10 cellular contexts compared by ENCODE assay signal in genomic region chr11:45899086-45899447, GRCh38. TPM values are rescaled to one million over a fixed set of nuclear protein-coding genes. Genes with fewer than 3 reads are reported as not detected.
DNase-seq lines count a peak whose midpoint lies in the region; ATAC-seq, FAIRE-seq and TF ChIP-seq lines count a peak whose summit lies in the region.
"Had no signal": no experiment of that assay in that cellular context is flagged by ENCODE, and none has a peak within 500 bp of the region (broad histone marks: within the 10 kb centered on the region; RNA-seq: fewer than 3 reads in every experiment).

No MANE protein-coding gene starts in this region.

- no peak overlapping the region for H4K5ac ChIP-seq in H1 (ENCODE audit: insufficient read length, low read depth, low read length)

- peaks cover 8% of the 10 kb centered on the region for H3K23me2 ChIP-seq in H1 (ENCODE audit: low read depth, low read length)

- H3K9me3 ChIP-seq in BE2C = no peaks in the 10 kb centered on the region
- no peaks in the 10 kb centered on the region for H3K9me3 ChIP-seq in H1 (ENCODE audit: insufficient read depth in 2 of 2, low read depth in 1 of 2, low read length in 1 of 2)
- H3K9me3 ChIP-seq in pancreas = no peaks in the 10 kb centered on the region

- intact Hi-C loops in pancreas (cut with DNase I) = no loop called here

- H3K9ac ChIP-seq in H1 (replicated peaks in 1 of 4; ENCODE audit: extremely low read depth in 1 of 4, low read depth in 3 of 4, low read length in 3 of 4) = no peak overlapping the region; a peak in 2 of 7 replicates

- H2BK15ac ChIP-seq in H1 (ENCODE audit: low read length) = no peak overlapping the region

- peaks cover 10 to 18% of the 10 kb centered on the region in 2 experiments for H4K20me1 ChIP-seq in H1 (replicated peaks in 1 of 2; ENCODE audit: control insufficient read depth in 1 of 2, insufficient read depth in 2 of 2, low read length in 2 of 2)

- DNase-seq in BE2C (no peak), LNCaP clone FGC (ENCODE audit: low read depth) (no peak), H1 (ENCODE audit: low read depth in 1 of 2, low spot score in 2 of 2) (no peak), pancreas (peak in 1 of 6 donors; percentile 69), cerebellar cortex (ENCODE audit: low spot score) (no peak)

- no peak overlapping the region for H2AFZ ChIP-seq in H1 (ENCODE audit: low read length)

- H3K4ac ChIP-seq in H1 (replicated peaks; ENCODE audit: insufficient read length, low read depth, low read length) = no peak overlapping the region

- TF ChIP-seq CTCF in BE2C (IDR thresholded peaks at IDR 0.05; ENCODE audit: low read depth, low read length) = no peak
- TF ChIP-seq CTCF in LNCaP clone FGC (IDR thresholded peaks at IDR 0.05; ENCODE audit: control insufficient read depth, extremely low read depth, insufficient read depth) = no peak
- no peak for TF ChIP-seq CTCF in H1 (IDR thresholded peaks at IDR 0.05; ENCODE audit: control extremely low read depth in 1 of 3, insufficient read depth in 1 of 3, low read depth in 1 of 3, low read length in 3 of 3)
- TF ChIP-seq CTCF in pancreas (IDR thresholded peaks at IDR 0.05) = no peak

- H3K36me3 ChIP-seq in BE2C (peaks cover 18% of the 10 kb centered on the region), H1 (ENCODE audit: control insufficient read depth in 2 of 4, insufficient read depth in 4 of 4, low read length in 3 of 4) (peaks cover 4 to 15% (median 9%) of the 10 kb centered on the region in 4 experiments; a peak in 6 of 8 replicates), pancreas (peaks cover 0 to 14% (median 3%) of the 10 kb centered on the region in 3 donors)

- no peak for TF ChIP-seq EP300 in H1 (IDR thresholded peaks at IDR 0.05; ENCODE audit: borderline replicate concordance in 1 of 2, low read depth in 2 of 2, low read length in 2 of 2)

- no peak for ATAC-seq in pancreas
- no peak for ATAC-seq in GM21526 (IDR thresholded peaks at IDR 0.05; ENCODE audit: low FRiP score, unreplicated experiment)
- ATAC-seq in GM19463 (IDR thresholded peaks at IDR 0.05; ENCODE audit: unreplicated experiment) = no peak
- ATAC-seq in GM18870 (IDR thresholded peaks at IDR 0.05; ENCODE audit: unreplicated experiment) = no peak

- H3K4me3 ChIP-seq in BE2C (ENCODE audit: low read depth, low read length) (peak overlapping the region; percentile 42), LNCaP clone FGC (ENCODE audit: low read depth, low read length) (peak overlapping the region; percentile 65), H1 (ENCODE audit: extremely low read depth in 1 of 4, insufficient read depth in 2 of 4, low read depth in 3 of 4, low read length in 4 of 4) (peak overlapping the region; percentile 50 to 66 (median 59); a peak in 5 of 8 replicates), pancreas (peak overlapping the region in 1 of 4 donors; percentile 65)

- no peak overlapping the region for H3K14ac ChIP-seq in H1 (ENCODE audit: insufficient read length)

- no peak overlapping the region for H4K91ac ChIP-seq in H1 (replicated peaks; ENCODE audit: insufficient read length, low read length)

- peak overlapping the region; percentile 74 to 84 for H3K4me2 ChIP-seq in H1 (ENCODE audit: insufficient read depth in 1 of 2, low read depth in 2 of 2, low read length in 2 of 2)

- TF ChIP-seq RAD21 in H1 (IDR thresholded peaks at IDR 0.05 in 1 of 2, conservative IDR thresholded peaks at IDR 0.05 in 1 of 2; ENCODE audit: low read depth in 2 of 2, low read length in 2 of 2) = no peak

- H2AK5ac ChIP-seq in H1 (ENCODE audit: low read depth, low read length) = no peak overlapping the region

- no peak for TF ChIP-seq POLR2A in H1 (IDR thresholded peaks at IDR 0.05; ENCODE audit: control extremely low read depth in 1 of 2, low read depth in 2 of 2, low read length in 2 of 2)

- H3K18ac ChIP-seq in H1 (ENCODE audit: extremely low read depth, low read length) = no peak overlapping the region

- CTCF ChIA-PET in H1 (lab: Charles Lee; ENCODE audit: partially characterized antibody) = interaction anchor here (0.9 to 7.7 kb wide), 11 partner anchors 12 to 113 kb away, joined by 3 to 69 read pairs (median 5); partner anchors contain the start of gene PEX16

- peaks cover 2% of the 10 kb centered on the region for H3K79me1 ChIP-seq in H1 (ENCODE audit: low read depth, low read length)

- FAIRE-seq in H1 (lab: Jason Lieb, UNC) (no peak), pancreas (lab: Jason Lieb, UNC) (no peak)

- H2BK5ac ChIP-seq in H1 (ENCODE audit: low read depth, low read length) = no peak overlapping the region

- WGBS in H1 (ENCODE audit: extremely low coverage in 1 of 2, insufficient coverage in 1 of 2, insufficient read length in 1 of 2, insufficient replicate concordance in 2 of 2, low coverage in 1 of 2, low lambda C conversion rate in 2 of 2, missing lambda C conversion rate in 1 of 2), 2 experiments = 41% methylated on average over 3 of the region's 3 CpGs; no CpG with 5 or more reads in 1 of the 2 experiments
- WGBS in pancreas, 2 donors = 29 to 33% methylated on average over 3 of the region's 3 CpGs

- no peak overlapping the region for H3K56ac ChIP-seq in H1 (replicated peaks; ENCODE audit: insufficient read length, low read depth, low read length)

- no peak overlapping the region for H2BK20ac ChIP-seq in H1 (ENCODE audit: low read length)

- H2BK12ac ChIP-seq in H1 (ENCODE audit: low read depth, low read length) = no peak overlapping the region

- no peak overlapping the region for H3K27ac ChIP-seq in H1 (ENCODE audit: low read depth, low read length)
- H3K27ac ChIP-seq in pancreas = peak overlapping the region in 3 of 4 donors; percentile 82 to 95 (median 93)
- H3K27ac ChIP-seq: HL-60 had no signal

- no peaks in the 10 kb centered on the region for H3K79me2 ChIP-seq in H1 (ENCODE audit: control insufficient read depth in 1 of 2, insufficient read depth in 2 of 2, low read length in 2 of 2)

- no peak overlapping the region for H4K8ac ChIP-seq in H1 (ENCODE audit: extremely low read depth, insufficient read depth, low read length)

- H2BK120ac ChIP-seq in H1 (replicated peaks; ENCODE audit: low read depth, low read length) = no peak overlapping the region

- POLR2A ChIA-PET in H1 (lab: Charles Lee; ENCODE audit: partially characterized antibody) = interaction anchor here (0.8 to 3.8 kb wide), 5 partner anchors 10 to 24 kb away, joined by 3 to 21 read pairs (median 10); partner anchors contain the start of genes LARGE2 and PEX16

- H3K23ac ChIP-seq in H1 (ENCODE audit: insufficient read length) = no peak overlapping the region

- H3K4me1 ChIP-seq in BE2C (peaks cover 27% of the 10 kb centered on the region), H1 (replicated peaks in 1 of 4; ENCODE audit: control insufficient read depth in 3 of 4, insufficient read depth in 4 of 4, low read length in 3 of 4) (peaks cover 0 to 28% (median 19%) of the 10 kb centered on the region in 4 experiments; a peak in 5 of 7 replicates), pancreas (peaks cover 0 to 10% (median 5%) of the 10 kb centered on the region in 3 donors)
- H3K4me1 ChIP-seq: foreskin keratinocyte had no signal

- H3K27me3 ChIP-seq in BE2C = no peaks in the 10 kb centered on the region
- peaks cover 0 to 5% (median 2%) of the 10 kb centered on the region in 4 experiments; a peak in 1 of 7 replicates for H3K27me3 ChIP-seq in H1 (replicated peaks in 1 of 4; ENCODE audit: control insufficient read depth in 3 of 4, extremely low read depth in 1 of 4, insufficient read depth in 3 of 4, low read length in 3 of 4)
- H3K27me3 ChIP-seq in pancreas = no peaks in the 10 kb centered on the region

RNA-seq across cellular contexts. Expression of gene FREY1, which starts 8.0 kb away (rescaled TPM):
- polyA plus RNA-seq in BE2C (2012; ENCODE audit: insufficient read depth, insufficient read length, low read depth) = not detected
- total RNA-seq in H1 (2021; fragmentation: NEBNext Ultra II Directional; extraction: Animal tissue kit (Norgen Biotek cat#: 25700)) = 1.1 TPM in 1 of 2 replicates, not detected in the other
- polyA plus RNA-seq in H1 (2011; rRNA removed) (0.32 and 1.3 TPM in 2 replicates), pancreas (1 to 10 TPM in 1 of 2 donors, under 1 TPM in 1; 0.12 to 1.3 TPM)
- polyA plus RNA-seq in H1 (2011; cell fraction: cytosol; rRNA removed) = not detected
- 1.7 TPM for polyA plus RNA-seq in H1 (2011; cell fraction: nucleus; rRNA removed)
- 0.41 to 0.69 TPM (median 0.44 TPM) in 3 of 4 replicates, not detected in the other for polyA plus RNA-seq in H1 (2012, experiment 1 of 2)
- polyA plus RNA-seq in H1 (2012, experiment 2 of 2) = 0.55 TPM
- polyA plus RNA-seq in H1 (2013, experiment 1 of 2) = 0.24 TPM
- 0.28 TPM for polyA plus RNA-seq in H1 (2013, experiment 2 of 2)
- polyA minus RNA-seq in H1 (2011; rRNA and poly(A)+ RNA removed) = 0.71 and 1.2 TPM in 2 replicates
- polyA minus RNA-seq in H1 (2011; cell fraction: cytosol; rRNA and poly(A)+ RNA removed) = not detected
- 5.4 TPM for polyA minus RNA-seq in H1 (2011; cell fraction: nucleus; rRNA and poly(A)+ RNA removed)
- under 1 TPM in 5 of 6 donors, not detected in 1; 0.28 to 0.66 (median 0.40) TPM for total RNA-seq in pancreas

RNA-seq across cellular contexts. Expression of gene MAPK8IP1, which starts 13.6 kb away (rescaled TPM):
- 165 TPM for polyA plus RNA-seq in BE2C (2012; ENCODE audit: insufficient read depth, insufficient read length, low read depth)
- 40.1 and 41.7 TPM in 2 replicates for total RNA-seq in H1 (2021; fragmentation: NEBNext Ultra II Directional; extraction: Animal tissue kit (Norgen Biotek cat#: 25700))
- polyA plus RNA-seq in H1 (2011; rRNA removed) = 32.4 and 62.2 TPM in 2 replicates
- polyA plus RNA-seq in H1 (2011; cell fraction: cytosol; rRNA removed) = 34.1 TPM
- polyA plus RNA-seq in H1 (2011; cell fraction: nucleus; rRNA removed) = 60.7 TPM
- 22.2 to 33.3 TPM (median 31.5 TPM) in 4 replicates for polyA plus RNA-seq in H1 (2012, experiment 1 of 2)
- 33.0 TPM for polyA plus RNA-seq in H1 (2012, experiment 2 of 2)
- polyA plus RNA-seq in H1 (2013, experiment 1 of 2) = 21.4 TPM
- polyA plus RNA-seq in H1 (2013, experiment 2 of 2) = 18.9 TPM
- 15.4 and 21.4 TPM in 2 replicates for polyA minus RNA-seq in H1 (2011; rRNA and poly(A)+ RNA removed)
- 35.9 TPM for polyA minus RNA-seq in H1 (2011; cell fraction: cytosol; rRNA and poly(A)+ RNA removed)
- polyA minus RNA-seq in H1 (2011; cell fraction: nucleus; rRNA and poly(A)+ RNA removed) = 19.7 TPM
- total RNA-seq in pancreas = 10 to 100 TPM; 21.3 to 49.7 (median 40.6) TPM
- polyA plus RNA-seq in pancreas = 10 to 100 TPM; 22.5 to 31.6 TPM

RNA-seq across cellular contexts. Expression of gene PEX16, which starts 18.6 kb away (rescaled TPM):
- polyA plus RNA-seq in BE2C (2012; ENCODE audit: insufficient read depth, insufficient read length, low read depth) = 66.1 TPM
- 29.2 and 29.4 TPM in 2 replicates for total RNA-seq in H1 (2021; fragmentation: NEBNext Ultra II Directional; extraction: Animal tissue kit (Norgen Biotek cat#: 25700))
- polyA plus RNA-seq in H1 (2011; rRNA removed) (36.0 and 47.2 TPM in 2 replicates), pancreas (10 to 100 TPM; 39.2 to 44.3 TPM)
- 46.3 TPM for polyA plus RNA-seq in H1 (2011; cell fraction: cytosol; rRNA removed)
- polyA plus RNA-seq in H1 (2011; cell fraction: nucleus; rRNA removed) = 68.9 TPM
- polyA plus RNA-seq in H1 (2012, experiment 1 of 2) = 20.7 to 30.4 TPM (median 29.2 TPM) in 4 replicates
- 39.5 TPM for polyA plus RNA-seq in H1 (2012, experiment 2 of 2)
- polyA plus RNA-seq in H1 (2013, experiment 1 of 2) = 19.5 TPM
- polyA plus RNA-seq in H1 (2013, experiment 2 of 2) = 16.5 TPM
- polyA minus RNA-seq in H1 (2011; rRNA and poly(A)+ RNA removed) = 12.2 and 12.5 TPM in 2 replicates
- 22.0 TPM for polyA minus RNA-seq in H1 (2011; cell fraction: cytosol; rRNA and poly(A)+ RNA removed)
- polyA minus RNA-seq in H1 (2011; cell fraction: nucleus; rRNA and poly(A)+ RNA removed) = 28.4 TPM
- 10 to 100 TPM; 18.6 to 26.8 (median 23.6) TPM for total RNA-seq in pancreas

RNA-seq across cellular contexts. Expression of gene LARGE2, which starts 23.4 kb away (rescaled TPM):
- not detected for polyA plus RNA-seq in BE2C (2012; ENCODE audit: insufficient read depth, insufficient read length, low read depth)
- total RNA-seq in H1 (2021; fragmentation: NEBNext Ultra II Directional; extraction: Animal tissue kit (Norgen Biotek cat#: 25700)) = 108 and 111 TPM in 2 replicates
- polyA plus RNA-seq in H1 (2011; rRNA removed) (137 and 234 TPM in 2 replicates), pancreas (10 to 100 TPM; 48.2 to 48.4 TPM)
- 102 TPM for polyA plus RNA-seq in H1 (2011; cell fraction: cytosol; rRNA removed)
- polyA plus RNA-seq in H1 (2011; cell fraction: nucleus; rRNA removed) = 281 TPM
- 84.9 to 132 TPM (median 122 TPM) in 4 replicates for polyA plus RNA-seq in H1 (2012, experiment 1 of 2)
- polyA plus RNA-seq in H1 (2012, experiment 2 of 2) = 163 TPM
- 207 TPM for polyA plus RNA-seq in H1 (2013, experiment 1 of 2)
- polyA plus RNA-seq in H1 (2013, experiment 2 of 2) = 217 TPM
- 42.7 and 52.0 TPM in 2 replicates for polyA minus RNA-seq in H1 (2011; rRNA and poly(A)+ RNA removed)
- polyA minus RNA-seq in H1 (2011; cell fraction: cytosol; rRNA and poly(A)+ RNA removed) = 50.4 TPM
- 42.7 TPM for polyA minus RNA-seq in H1 (2011; cell fraction: nucleus; rRNA and poly(A)+ RNA removed)
- 10 to 100 TPM in 5 of 6 donors, 1 to 10 TPM in 1; 9.0 to 20.4 (median 16.9) TPM for total RNA-seq in pancreas

RNA-seq across cellular contexts. Expression of gene CRY2, which starts 51.8 kb away (rescaled TPM):
- polyA plus RNA-seq in BE2C (2012; ENCODE audit: insufficient read depth, insufficient read length, low read depth) = 12.8 TPM
- total RNA-seq in H1 (2021; fragmentation: NEBNext Ultra II Directional; extraction: Animal tissue kit (Norgen Biotek cat#: 25700)) = 9.4 and 10.9 TPM in 2 replicates
- polyA plus RNA-seq in H1 (2011; rRNA removed) (8.0 and 11.8 TPM in 2 replicates), pancreas (10 to 100 TPM; 16.0 to 28.5 TPM)
- polyA plus RNA-seq in H1 (2011; cell fraction: cytosol; rRNA removed) = 10.0 TPM
- polyA plus RNA-seq in H1 (2011; cell fraction: nucleus; rRNA removed) = 19.9 TPM
- polyA plus RNA-seq in H1 (2012, experiment 1 of 2) = 5.0 to 9.9 TPM (median 8.3 TPM) in 4 replicates
- polyA plus RNA-seq in H1 (2012, experiment 2 of 2) = 7.8 TPM
- 5.3 TPM for polyA plus RNA-seq in H1 (2013, experiment 1 of 2)
- polyA plus RNA-seq in H1 (2013, experiment 2 of 2) = 4.6 TPM
- polyA minus RNA-seq in H1 (2011; rRNA and poly(A)+ RNA removed) = 18.3 and 20.7 TPM in 2 replicates
- polyA minus RNA-seq in H1 (2011; cell fraction: cytosol; rRNA and poly(A)+ RNA removed) = 10.3 TPM
- polyA minus RNA-seq in H1 (2011; cell fraction: nucleus; rRNA and poly(A)+ RNA removed) = 17.2 TPM
- total RNA-seq in pancreas = 10 to 100 TPM; 15.3 to 29.4 (median 20.7) TPM
